In the genomic region with DNA sequence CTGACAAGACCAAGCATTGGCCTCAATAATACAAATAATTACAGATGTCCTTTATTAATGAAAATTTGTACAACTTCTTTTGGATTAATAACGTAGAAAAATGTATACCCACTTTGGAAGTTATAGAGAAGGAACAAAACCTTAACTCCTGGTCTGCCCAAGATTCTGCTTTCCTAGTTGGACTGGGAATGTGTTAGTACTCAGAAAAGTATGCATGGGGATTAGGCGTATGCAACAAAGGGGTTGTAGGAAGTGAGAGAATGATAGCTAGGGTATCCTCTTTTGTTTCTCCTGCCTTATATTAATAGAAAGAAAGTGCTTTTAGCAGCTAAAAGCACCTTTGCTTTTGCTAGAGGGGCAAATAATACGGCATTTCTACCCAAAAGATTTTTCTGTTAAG, we compare ENCODE assay signal across 1 cellular context.
TF ChIP-seq lines count a peak whose summit lies in the region.

No MANE protein-coding gene starts in this region.

TF ChIP-seq in SK-N-SH treated with all-trans-retinoic acid at 6 μM for 48 hours, 23 proteins besides CTCF, POLR2A, EP300 and RAD21 (continued from another document):
- TF ChIP-seq, protein P1, sequence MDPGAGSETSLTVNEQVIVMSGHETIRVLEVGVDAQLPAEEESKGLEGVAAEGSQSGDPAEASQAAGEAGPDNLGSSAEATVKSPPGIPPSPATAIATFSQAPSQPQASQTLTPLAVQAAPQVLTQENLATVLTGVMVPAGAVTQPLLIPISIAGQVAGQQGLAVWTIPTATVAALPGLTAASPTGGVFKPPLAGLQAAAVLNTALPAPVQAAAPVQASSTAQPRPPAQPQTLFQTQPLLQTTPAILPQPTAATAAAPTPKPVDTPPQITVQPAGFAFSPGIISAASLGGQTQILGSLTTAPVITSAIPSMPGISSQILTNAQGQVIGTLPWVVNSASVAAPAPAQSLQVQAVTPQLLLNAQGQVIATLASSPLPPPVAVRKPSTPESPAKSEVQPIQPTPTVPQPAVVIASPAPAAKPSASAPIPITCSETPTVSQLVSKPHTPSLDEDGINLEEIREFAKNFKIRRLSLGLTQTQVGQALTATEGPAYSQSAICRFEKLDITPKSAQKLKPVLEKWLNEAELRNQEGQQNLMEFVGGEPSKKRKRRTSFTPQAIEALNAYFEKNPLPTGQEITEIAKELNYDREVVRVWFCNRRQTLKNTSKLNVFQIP (CRISPR knock-in tag; IDR thresholded peaks at IDR 0.05; ENCODE audit: borderline replicate concordance, low read depth): no peak
- TF ChIP-seq CSDC2 (CRISPR knock-in tag; IDR thresholded peaks at IDR 0.05) (no peak), ZNF70 (CRISPR knock-in tag; IDR thresholded peaks at IDR 0.05) (no peak), RARB (CRISPR knock-in tag; IDR thresholded peaks at IDR 0.05) (no peak), BACH2 (CRISPR knock-in tag; IDR thresholded peaks at IDR 0.05; ENCODE audit: borderline replicate concordance) (no peak)
- TF ChIP-seq, protein P2, sequence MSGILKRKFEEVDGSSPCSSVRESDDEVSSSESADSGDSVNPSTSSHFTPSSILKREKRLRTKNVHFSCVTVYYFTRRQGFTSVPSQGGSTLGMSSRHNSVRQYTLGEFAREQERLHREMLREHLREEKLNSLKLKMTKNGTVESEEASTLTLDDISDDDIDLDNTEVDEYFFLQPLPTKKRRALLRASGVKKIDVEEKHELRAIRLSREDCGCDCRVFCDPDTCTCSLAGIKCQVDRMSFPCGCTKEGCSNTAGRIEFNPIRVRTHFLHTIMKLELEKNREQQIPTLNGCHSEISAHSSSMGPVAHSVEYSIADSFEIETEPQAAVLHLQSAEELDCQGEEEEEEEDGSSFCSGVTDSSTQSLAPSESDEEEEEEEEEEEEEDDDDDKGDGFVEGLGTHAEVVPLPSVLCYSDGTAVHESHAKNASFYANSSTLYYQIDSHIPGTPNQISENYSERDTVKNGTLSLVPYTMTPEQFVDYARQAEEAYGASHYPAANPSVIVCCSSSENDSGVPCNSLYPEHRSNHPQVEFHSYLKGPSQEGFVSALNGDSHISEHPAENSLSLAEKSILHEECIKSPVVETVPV (CRISPR knock-in tag; IDR thresholded peaks at IDR 0.05): no peak
- TF ChIP-seq, protein P3, sequence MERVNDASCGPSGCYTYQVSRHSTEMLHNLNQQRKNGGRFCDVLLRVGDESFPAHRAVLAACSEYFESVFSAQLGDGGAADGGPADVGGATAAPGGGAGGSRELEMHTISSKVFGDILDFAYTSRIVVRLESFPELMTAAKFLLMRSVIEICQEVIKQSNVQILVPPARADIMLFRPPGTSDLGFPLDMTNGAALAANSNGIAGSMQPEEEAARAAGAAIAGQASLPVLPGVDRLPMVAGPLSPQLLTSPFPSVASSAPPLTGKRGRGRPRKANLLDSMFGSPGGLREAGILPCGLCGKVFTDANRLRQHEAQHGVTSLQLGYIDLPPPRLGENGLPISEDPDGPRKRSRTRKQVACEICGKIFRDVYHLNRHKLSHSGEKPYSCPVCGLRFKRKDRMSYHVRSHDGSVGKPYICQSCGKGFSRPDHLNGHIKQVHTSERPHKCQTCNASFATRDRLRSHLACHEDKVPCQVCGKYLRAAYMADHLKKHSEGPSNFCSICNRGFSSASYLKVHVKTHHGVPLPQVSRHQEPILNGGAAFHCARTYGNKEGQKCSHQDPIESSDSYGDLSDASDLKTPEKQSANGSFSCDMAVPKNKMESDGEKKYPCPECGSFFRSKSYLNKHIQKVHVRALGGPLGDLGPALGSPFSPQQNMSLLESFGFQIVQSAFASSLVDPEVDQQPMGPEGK (CRISPR knock-in tag; IDR thresholded peaks at IDR 0.05; ENCODE audit: borderline replicate concordance): no peak
